Comparison of ENCODE assay signal across 8 cellular contexts in genomic region chr22:37818397-37819099, GRCh38. TPM values are rescaled to one million over a fixed set of nuclear protein-coding genes. Genes with fewer than 3 reads are reported as not detected.
DNase-seq lines count a peak whose midpoint lies in the region; ATAC-seq and TF ChIP-seq lines count a peak whose summit lies in the region.

No MANE protein-coding gene starts in this region.

- peak overlapping the region; percentile 71 for H3K4me3 Mint-ChIP-seq in WTC11

- 5% methylated on average over 11 of the region's 68 CpGs for WGBS in right lobe of liver (ENCODE audit: insufficient coverage, low coverage, low lambda C conversion rate, missing lambda C conversion rate)

- peak overlapping the region; percentile 4 to 26 (median 25) for H3K4me3 ChIP-seq in right lobe of liver

- peaks cover 6% of the 10 kb centered on the region for H3K36me3 Mint-ChIP-seq in WTC11

- no peaks in the 10 kb centered on the region for H3K9me3 ChIP-seq in right lobe of liver

- TF ChIP-seq POLR2A in right lobe of liver (IDR thresholded peaks at IDR 0.05), result no peak

- H3K27me3 Mint-ChIP-seq in WTC11 (ENCODE audit: low read depth), result peaks cover 45% of the 10 kb centered on the region

- CTCF ChIA-PET in WTC11 (lab: Charles Lee), result interaction anchor here (0.6 to 5.1 kb wide), 36 partner anchors 10 to 373 kb away, joined by 3 to 109 read pairs (median 6); partner anchors contain the start of genes ANKRD54, C22orf23, GCAT and MICALL1

- H3K27ac ChIP-seq in right lobe of liver, result no peak overlapping the region

- no peak for TF ChIP-seq CTCF in WTC11 (IDR thresholded peaks at IDR 0.05)
- peak; percentile 25 to 50 (median 40) for TF ChIP-seq CTCF in right lobe of liver (IDR thresholded peaks at IDR 0.05)

- peaks cover 0 to 34% (median 20%) of the 10 kb centered on the region in 4 donors for H3K4me1 ChIP-seq in right lobe of liver

- H3K36me3 ChIP-seq in right lobe of liver, result peaks cover 0 to 14% (median 0%) of the 10 kb centered on the region in 4 donors

- POLR2A ChIA-PET in WTC11 (lab: Charles Lee), result interaction anchor here (1.0 to 2.8 kb wide), 6 partner anchors 9 to 211 kb away, joined by 3 to 42 read pairs (median 6); partner anchors contain the start of gene GCAT

- peaks cover 29% of the 10 kb centered on the region for H3K4me1 Mint-ChIP-seq in WTC11

- intact Hi-C loops in right lobe of liver (cut with DNase I), result loop anchor here (5.0 kb wide), 1 partner anchor 44 kb away; no protein-coding TSS in a partner anchor

- DNase-seq in DMS79 treated with DMSO at 0.1 percent for 48 hours (lab: John Stamatoyannopoulos, UW) (peak; percentile 9), DMS79 (lab: John Stamatoyannopoulos, UW) (no peak), WTC11 (ENCODE audit: low spot score) (peak; percentile 75), right lobe of liver (peak; percentile 64 to 75 (median 75))
- peak; percentile 57 for DNase-seq in central memory CD4-positive, alpha-beta T cell
- peak; percentile 56 to 68 for DNase-seq in stimulated activated CD4-positive, alpha-beta T cell treated with anti-CD3 and anti-CD28 coated beads, Interleukin-4, amount 100 ng/mL, for 4 hours

- no peaks in the 10 kb centered on the region for H3K27me3 ChIP-seq in right lobe of liver

- no peaks in the 10 kb centered on the region for H3K9me3 Mint-ChIP-seq in WTC11

- peak; percentile 20 for ATAC-seq in WTC11
- ATAC-seq in right lobe of liver, result peak; percentile 28 to 52 (median 43)
- ATAC-seq in GM19455 (IDR thresholded peaks at IDR 0.05; ENCODE audit: unreplicated experiment), result no peak
- ATAC-seq in HG02840 (IDR thresholded peaks at IDR 0.05; ENCODE audit: low FRiP score, unreplicated experiment), result no peak

- no peak overlapping the region for H3K27ac Mint-ChIP-seq in WTC11

TF ChIP-seq in WTC11, 78 proteins besides CTCF, POLR2A, EP300 and RAD21 (continues in another document):
- TF ChIP-seq SMAD3 (CRISPR knock-in tag; IDR thresholded peaks at IDR 0.05; ENCODE audit: borderline replicate concordance), result peak; percentile 91
- no peak; the same call in 1 of the 2 replicates for TF ChIP-seq ATF2 (CRISPR knock-in tag; IDR thresholded peaks at IDR 0.05; ENCODE audit: borderline replicate concordance, low read depth)
- peak; percentile 69; the same call in 1 of the 2 replicates for TF ChIP-seq ZNF263 (CRISPR knock-in tag; IDR thresholded peaks at IDR 0.05; ENCODE audit: low read depth)
- peak; percentile 82 for TF ChIP-seq NFE2L1 (CRISPR knock-in tag; IDR thresholded peaks at IDR 0.05)
- no peak for TF ChIP-seq CDX4 (CRISPR knock-in tag; IDR thresholded peaks at IDR 0.05; ENCODE audit: borderline replicate concordance)
- TF ChIP-seq ZNF416 (CRISPR knock-in tag; IDR thresholded peaks at IDR 0.05), result 0 out of 2 replicates have a peak, but pooled peaks have one; percentile 58
- peak; percentile 92 for TF ChIP-seq ETV6 (CRISPR knock-in tag; IDR thresholded peaks at IDR 0.05)
- TF ChIP-seq ZNF317 (CRISPR knock-in tag; IDR thresholded peaks at IDR 0.05; ENCODE audit: borderline replicate concordance, low read depth), result peak; percentile 46; the same call in 1 of the 2 replicates
- TF ChIP-seq E2F1 (CRISPR knock-in tag; IDR thresholded peaks at IDR 0.05), result no peak
- TF ChIP-seq SOX15 (CRISPR knock-in tag; IDR thresholded peaks at IDR 0.05), result no peak
- TF ChIP-seq FOXP1 (CRISPR knock-in tag; IDR thresholded peaks at IDR 0.05; ENCODE audit: borderline replicate concordance), result peak; percentile 94
- no peak for TF ChIP-seq TEAD4 (CRISPR knock-in tag; IDR thresholded peaks at IDR 0.05)
- TF ChIP-seq JUN (CRISPR knock-in tag; IDR thresholded peaks at IDR 0.05), result peak; percentile 58
- peak; percentile 66 for TF ChIP-seq MLX (CRISPR knock-in tag; IDR thresholded peaks at IDR 0.05)
- TF ChIP-seq ZNF671 (CRISPR knock-in tag; IDR thresholded peaks at IDR 0.05), result no peak
- TF ChIP-seq USF2 (CRISPR knock-in tag; IDR thresholded peaks at IDR 0.05), result no peak; the same call in none of the 2 replicates
- no peak for TF ChIP-seq ATF6 (CRISPR knock-in tag; IDR thresholded peaks at IDR 0.05)

RNA-seq across cellular contexts. Expression of gene GALR3, which starts 4.6 kb away (rescaled TPM):
- total RNA-seq in WTC11 (2021), result 0.69 to 0.89 TPM (median 0.79 TPM) in 3 replicates
- total RNA-seq in right lobe of liver, result under 1 TPM in 2 of 6 experiments, not detected in 4; 0.29 to 0.83 TPM

RNA-seq across cellular contexts. Expression of gene GCAT, which starts 10.8 kb away (rescaled TPM):
- total RNA-seq in WTC11 (2021) (33.0 to 36.4 TPM (median 36.3 TPM) in 3 replicates), right lobe of liver (10 to 100 TPM; 21.9 to 43.0 (median 29.8) TPM)

RNA-seq across cellular contexts. Expression of gene ANKRD54, which starts 25.6 kb away (rescaled TPM):
- total RNA-seq in WTC11 (2021), result 17.1 to 19.1 TPM (median 17.9 TPM) in 3 replicates
- total RNA-seq in right lobe of liver, result 10 to 100 TPM in 2 of 6 experiments, 1 to 10 TPM in 4; 7.3 to 20.7 (median 9.7) TPM

RNA-seq across cellular contexts. Expression of gene EIF3L, which starts 30.7 kb away (rescaled TPM):
- total RNA-seq in WTC11 (2021) (611 to 645 TPM (median 645 TPM) in 3 replicates), right lobe of liver (100 to 1,000 TPM; 117 to 200 (median 164) TPM)

Comparison
In these comparisons a context has a peak if more than half of its experiments do, and no peak if none do; other contexts are left out.
1. ATAC-seq: peak in WTC11 (single experiment) and right lobe of liver (4 of 4); none in GM19455 (single experiment) and HG02840 (single experiment).